In the genomic region with DNA sequence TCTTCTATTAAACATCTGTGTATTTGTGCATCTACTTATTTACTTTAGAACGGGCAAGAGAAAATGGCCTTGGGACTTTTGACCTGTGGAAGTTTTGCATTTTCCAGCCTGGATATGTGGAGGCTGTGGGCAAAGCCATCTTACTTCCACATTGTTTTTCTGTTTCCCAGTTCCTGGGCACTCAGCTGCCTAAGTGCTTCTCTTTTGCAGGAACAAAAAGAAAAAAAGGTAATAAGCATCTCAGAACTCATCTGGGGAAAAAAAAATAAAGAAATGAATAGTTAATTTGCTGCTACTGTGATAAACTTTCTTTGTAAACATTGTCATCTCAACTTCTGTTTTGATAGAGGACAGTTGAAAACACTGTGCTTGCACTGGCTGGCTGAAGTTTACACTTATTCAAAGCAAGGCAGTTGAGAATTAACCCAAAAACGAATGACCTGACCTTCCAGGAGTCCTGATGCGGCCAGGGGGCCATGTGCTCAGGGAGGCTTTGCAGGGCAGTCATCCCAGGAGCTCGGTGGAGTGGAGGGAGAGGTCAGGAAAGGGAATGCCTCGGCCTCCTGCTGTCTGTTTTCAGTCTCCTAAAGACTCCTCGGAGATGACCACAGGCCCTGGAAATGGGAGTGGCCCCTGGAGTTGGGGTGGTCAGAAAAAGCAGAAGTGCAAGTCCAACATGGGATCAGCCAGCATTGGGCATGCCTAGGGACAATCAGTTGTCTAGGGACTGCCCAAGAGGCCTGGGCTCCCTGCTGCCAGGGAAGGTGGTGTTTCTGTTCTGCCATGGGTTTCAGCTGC, we compare ENCODE assay signal across 1 cellular context.
TF ChIP-seq lines count a peak whose summit lies in the region.

No MANE protein-coding gene starts in this region.

TF ChIP-seq in K562, 482 proteins besides CTCF, POLR2A, EP300 and RAD21 (continues in another document):
- TF ChIP-seq NR2C2 (CRISPR knock-in tag; IDR thresholded peaks at IDR 0.05), result no peak
- no peak for TF ChIP-seq NR2C2 (tag; IDR thresholded peaks at IDR 0.05)
- no peak for TF ChIP-seq BRD9 (IDR thresholded peaks at IDR 0.05; ENCODE audit: low read depth, partially characterized antibody)
- peak; percentile 32; the same call in 1 of the 2 replicates for TF ChIP-seq ATF7 (IDR thresholded peaks at IDR 0.05)
- TF ChIP-seq, protein P1, sequence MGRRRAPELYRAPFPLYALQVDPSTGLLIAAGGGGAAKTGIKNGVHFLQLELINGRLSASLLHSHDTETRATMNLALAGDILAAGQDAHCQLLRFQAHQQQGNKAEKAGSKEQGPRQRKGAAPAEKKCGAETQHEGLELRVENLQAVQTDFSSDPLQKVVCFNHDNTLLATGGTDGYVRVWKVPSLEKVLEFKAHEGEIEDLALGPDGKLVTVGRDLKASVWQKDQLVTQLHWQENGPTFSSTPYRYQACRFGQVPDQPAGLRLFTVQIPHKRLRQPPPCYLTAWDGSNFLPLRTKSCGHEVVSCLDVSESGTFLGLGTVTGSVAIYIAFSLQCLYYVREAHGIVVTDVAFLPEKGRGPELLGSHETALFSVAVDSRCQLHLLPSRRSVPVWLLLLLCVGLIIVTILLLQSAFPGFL (CRISPR knock-in tag; IDR thresholded peaks at IDR 0.05), result no peak
- peak; percentile 33; the same call in 1 of the 2 replicates for TF ChIP-seq ZNF263 (CRISPR knock-in tag; IDR thresholded peaks at IDR 0.05; ENCODE audit: borderline replicate concordance)
- no peak for TF ChIP-seq U2AF1 (optimal IDR thresholded peaks at IDR 0.05; ENCODE audit: low read depth, low read length)
- TF ChIP-seq CHD2 (IDR thresholded peaks at IDR 0.05; ENCODE audit: low read depth, low read length), result no peak
- TF ChIP-seq, protein P2, sequence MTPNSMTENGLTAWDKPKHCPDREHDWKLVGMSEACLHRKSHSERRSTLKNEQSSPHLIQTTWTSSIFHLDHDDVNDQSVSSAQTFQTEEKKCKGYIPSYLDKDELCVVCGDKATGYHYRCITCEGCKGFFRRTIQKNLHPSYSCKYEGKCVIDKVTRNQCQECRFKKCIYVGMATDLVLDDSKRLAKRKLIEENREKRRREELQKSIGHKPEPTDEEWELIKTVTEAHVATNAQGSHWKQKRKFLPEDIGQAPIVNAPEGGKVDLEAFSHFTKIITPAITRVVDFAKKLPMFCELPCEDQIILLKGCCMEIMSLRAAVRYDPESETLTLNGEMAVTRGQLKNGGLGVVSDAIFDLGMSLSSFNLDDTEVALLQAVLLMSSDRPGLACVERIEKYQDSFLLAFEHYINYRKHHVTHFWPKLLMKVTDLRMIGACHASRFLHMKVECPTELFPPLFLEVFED (CRISPR knock-in tag; conservative IDR thresholded peaks at IDR 0.05), result no peak
- TF ChIP-seq, protein P3, sequence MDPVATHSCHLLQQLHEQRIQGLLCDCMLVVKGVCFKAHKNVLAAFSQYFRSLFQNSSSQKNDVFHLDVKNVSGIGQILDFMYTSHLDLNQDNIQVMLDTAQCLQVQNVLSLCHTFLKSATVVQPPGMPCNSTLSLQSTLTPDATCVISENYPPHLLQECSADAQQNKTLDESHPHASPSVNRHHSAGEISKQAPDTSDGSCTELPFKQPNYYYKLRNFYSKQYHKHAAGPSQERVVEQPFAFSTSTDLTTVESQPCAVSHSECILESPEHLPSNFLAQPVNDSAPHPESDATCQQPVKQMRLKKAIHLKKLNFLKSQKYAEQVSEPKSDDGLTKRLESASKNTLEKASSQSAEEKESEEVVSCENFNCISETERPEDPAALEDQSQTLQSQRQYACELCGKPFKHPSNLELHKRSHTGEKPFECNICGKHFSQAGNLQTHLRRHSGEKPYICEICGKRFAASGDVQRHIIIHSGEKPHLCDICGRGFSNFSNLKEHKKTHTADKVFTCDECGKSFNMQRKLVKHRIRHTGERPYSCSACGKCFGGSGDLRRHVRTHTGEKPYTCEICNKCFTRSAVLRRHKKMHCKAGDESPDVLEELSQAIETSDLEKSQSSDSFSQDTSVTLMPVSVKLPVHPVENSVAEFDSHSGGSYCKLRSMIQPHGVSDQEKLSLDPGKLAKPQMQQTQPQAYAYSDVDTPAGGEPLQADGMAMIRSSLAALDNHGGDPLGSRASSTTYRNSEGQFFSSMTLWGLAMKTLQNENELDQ (CRISPR knock-in tag; IDR thresholded peaks at IDR 0.05; ENCODE audit: borderline replicate concordance), result no peak
- TF ChIP-seq MCM3 (IDR thresholded peaks at IDR 0.05), result no peak
- TF ChIP-seq L3MBTL2 (IDR thresholded peaks at IDR 0.05), result 0 out of 2 replicates have a peak, but pooled peaks have one; percentile 41
- TF ChIP-seq, protein P4, sequence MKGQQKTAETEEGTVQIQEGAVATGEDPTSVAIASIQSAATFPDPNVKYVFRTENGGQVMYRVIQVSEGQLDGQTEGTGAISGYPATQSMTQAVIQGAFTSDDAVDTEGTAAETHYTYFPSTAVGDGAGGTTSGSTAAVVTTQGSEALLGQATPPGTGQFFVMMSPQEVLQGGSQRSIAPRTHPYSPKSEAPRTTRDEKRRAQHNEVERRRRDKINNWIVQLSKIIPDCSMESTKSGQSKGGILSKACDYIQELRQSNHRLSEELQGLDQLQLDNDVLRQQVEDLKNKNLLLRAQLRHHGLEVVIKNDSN (CRISPR knock-in tag; IDR thresholded peaks at IDR 0.05), result no peak
- TF ChIP-seq RBBP5 (IDR thresholded peaks at IDR 0.05; ENCODE audit: borderline replicate concordance, insufficient read depth, low read length, poor library complexity, severe bottlenecking), result peak; percentile 24
- no peak for TF ChIP-seq OTX1 (CRISPR knock-in tag; IDR thresholded peaks at IDR 0.05)
- TF ChIP-seq BRCA1 (IDR thresholded peaks at IDR 0.05), result no peak
- no peak for TF ChIP-seq BRCA1 (CRISPR knock-in tag; IDR thresholded peaks at IDR 0.05)
- TF ChIP-seq KDM5B (IDR thresholded peaks at IDR 0.05; ENCODE audit: insufficient replicate concordance, low read depth, low read length), result no peak
- no peak for TF ChIP-seq ZNF589 (CRISPR knock-in tag; IDR thresholded peaks at IDR 0.05; ENCODE audit: low read depth)
- TF ChIP-seq, protein P5, sequence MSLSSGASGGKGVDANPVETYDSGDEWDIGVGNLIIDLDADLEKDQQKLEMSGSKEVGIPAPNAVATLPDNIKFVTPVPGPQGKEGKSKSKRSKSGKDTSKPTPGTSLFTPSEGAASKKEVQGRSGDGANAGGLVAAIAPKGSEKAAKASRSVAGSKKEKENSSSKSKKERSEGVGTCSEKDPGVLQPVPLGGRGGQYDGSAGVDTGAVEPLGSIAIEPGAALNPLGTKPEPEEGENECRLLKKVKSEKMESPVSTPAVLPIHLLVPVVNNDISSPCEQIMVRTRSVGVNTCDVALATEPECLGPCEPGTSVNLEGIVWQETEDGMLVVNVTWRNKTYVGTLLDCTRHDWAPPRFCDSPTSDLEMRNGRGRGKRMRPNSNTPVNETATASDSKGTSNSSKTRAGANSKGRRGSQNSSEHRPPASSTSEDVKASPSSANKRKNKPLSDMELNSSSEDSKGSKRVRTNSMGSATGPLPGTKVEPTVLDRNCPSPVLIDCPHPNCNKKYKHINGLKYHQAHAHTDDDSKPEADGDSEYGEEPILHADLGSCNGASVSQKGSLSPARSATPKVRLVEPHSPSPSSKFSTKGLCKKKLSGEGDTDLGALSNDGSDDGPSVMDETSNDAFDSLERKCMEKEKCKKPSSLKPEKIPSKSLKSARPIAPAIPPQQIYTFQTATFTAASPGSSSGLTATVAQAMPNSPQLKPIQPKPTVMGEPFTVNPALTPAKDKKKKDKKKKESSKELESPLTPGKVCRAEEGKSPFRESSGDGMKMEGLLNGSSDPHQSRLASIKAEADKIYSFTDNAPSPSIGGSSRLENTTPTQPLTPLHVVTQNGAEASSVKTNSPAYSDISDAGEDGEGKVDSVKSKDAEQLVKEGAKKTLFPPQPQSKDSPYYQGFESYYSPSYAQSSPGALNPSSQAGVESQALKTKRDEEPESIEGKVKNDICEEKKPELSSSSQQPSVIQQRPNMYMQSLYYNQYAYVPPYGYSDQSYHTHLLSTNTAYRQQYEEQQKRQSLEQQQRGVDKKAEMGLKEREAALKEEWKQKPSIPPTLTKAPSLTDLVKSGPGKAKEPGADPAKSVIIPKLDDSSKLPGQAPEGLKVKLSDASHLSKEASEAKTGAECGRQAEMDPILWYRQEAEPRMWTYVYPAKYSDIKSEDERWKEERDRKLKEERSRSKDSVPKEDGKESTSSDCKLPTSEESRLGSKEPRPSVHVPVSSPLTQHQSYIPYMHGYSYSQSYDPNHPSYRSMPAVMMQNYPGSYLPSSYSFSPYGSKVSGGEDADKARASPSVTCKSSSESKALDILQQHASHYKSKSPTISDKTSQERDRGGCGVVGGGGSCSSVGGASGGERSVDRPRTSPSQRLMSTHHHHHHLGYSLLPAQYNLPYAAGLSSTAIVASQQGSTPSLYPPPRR (CRISPR knock-in tag; IDR thresholded peaks at IDR 0.05; ENCODE audit: borderline replicate concordance), result no peak
- no peak for TF ChIP-seq SREBF1 (IDR thresholded peaks at IDR 0.05; ENCODE audit: borderline replicate concordance, low read depth, low read length)
- TF ChIP-seq, protein P6, sequence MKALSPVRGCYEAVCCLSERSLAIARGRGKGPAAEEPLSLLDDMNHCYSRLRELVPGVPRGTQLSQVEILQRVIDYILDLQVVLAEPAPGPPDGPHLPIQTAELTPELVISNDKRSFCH (CRISPR knock-in tag; IDR thresholded peaks at IDR 0.05), result no peak
- TF ChIP-seq, protein P6 (tag; IDR thresholded peaks at IDR 0.05), result 0 out of 2 replicates have a peak, but pooled peaks have one; percentile 42
- TF ChIP-seq, protein P7, sequence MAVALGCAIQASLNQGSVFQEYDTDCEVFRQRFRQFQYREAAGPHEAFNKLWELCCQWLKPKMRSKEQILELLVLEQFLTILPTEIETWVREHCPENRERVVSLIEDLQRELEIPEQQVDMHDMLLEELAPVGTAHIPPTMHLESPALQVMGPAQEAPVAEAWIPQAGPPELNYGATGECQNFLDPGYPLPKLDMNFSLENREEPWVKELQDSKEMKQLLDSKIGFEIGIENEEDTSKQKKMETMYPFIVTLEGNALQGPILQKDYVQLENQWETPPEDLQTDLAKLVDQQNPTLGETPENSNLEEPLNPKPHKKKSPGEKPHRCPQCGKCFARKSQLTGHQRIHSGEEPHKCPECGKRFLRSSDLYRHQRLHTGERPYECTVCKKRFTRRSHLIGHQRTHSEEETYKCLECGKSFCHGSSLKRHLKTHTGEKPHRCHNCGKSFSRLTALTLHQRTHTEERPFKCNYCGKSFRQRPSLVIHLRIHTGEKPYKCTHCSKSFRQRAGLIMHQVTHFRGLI (CRISPR knock-in tag; IDR thresholded peaks at IDR 0.05), result peak; percentile 19; the same call in 1 of the 2 replicates
- peak in 1 of 2 experiments; percentile 23; a peak in 1 of 4 replicates for TF ChIP-seq FOXK2 (conservative IDR thresholded peaks at IDR 0.05 in 1 of 2, IDR thresholded peaks at IDR 0.05 in 1 of 2; ENCODE audit: low read depth in 2 of 2)
- TF ChIP-seq POLR3G (IDR thresholded peaks at IDR 0.05; ENCODE audit: extremely low read depth, insufficient read length, insufficient replicate concordance), result no peak
- TF ChIP-seq, protein P8, sequence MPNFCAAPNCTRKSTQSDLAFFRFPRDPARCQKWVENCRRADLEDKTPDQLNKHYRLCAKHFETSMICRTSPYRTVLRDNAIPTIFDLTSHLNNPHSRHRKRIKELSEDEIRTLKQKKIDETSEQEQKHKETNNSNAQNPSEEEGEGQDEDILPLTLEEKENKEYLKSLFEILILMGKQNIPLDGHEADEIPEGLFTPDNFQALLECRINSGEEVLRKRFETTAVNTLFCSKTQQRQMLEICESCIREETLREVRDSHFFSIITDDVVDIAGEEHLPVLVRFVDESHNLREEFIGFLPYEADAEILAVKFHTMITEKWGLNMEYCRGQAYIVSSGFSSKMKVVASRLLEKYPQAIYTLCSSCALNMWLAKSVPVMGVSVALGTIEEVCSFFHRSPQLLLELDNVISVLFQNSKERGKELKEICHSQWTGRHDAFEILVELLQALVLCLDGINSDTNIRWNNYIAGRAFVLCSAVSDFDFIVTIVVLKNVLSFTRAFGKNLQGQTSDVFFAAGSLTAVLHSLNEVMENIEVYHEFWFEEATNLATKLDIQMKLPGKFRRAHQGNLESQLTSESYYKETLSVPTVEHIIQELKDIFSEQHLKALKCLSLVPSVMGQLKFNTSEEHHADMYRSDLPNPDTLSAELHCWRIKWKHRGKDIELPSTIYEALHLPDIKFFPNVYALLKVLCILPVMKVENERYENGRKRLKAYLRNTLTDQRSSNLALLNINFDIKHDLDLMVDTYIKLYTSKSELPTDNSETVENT (CRISPR knock-in tag; IDR thresholded peaks at IDR 0.05), result no peak
- TF ChIP-seq ZNF766 (CRISPR knock-in tag; conservative IDR thresholded peaks at IDR 0.05), result peak; percentile 53; the same call in 1 of the 2 replicates
- TF ChIP-seq, protein P9, sequence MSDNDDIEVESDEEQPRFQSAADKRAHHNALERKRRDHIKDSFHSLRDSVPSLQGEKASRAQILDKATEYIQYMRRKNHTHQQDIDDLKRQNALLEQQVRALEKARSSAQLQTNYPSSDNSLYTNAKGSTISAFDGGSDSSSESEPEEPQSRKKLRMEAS (CRISPR knock-in tag; IDR thresholded peaks at IDR 0.05), result peak; percentile 16; the same call in 1 of the 2 replicates
- no peak for TF ChIP-seq KAT7 (CRISPR knock-in tag; IDR thresholded peaks at IDR 0.05; ENCODE audit: borderline replicate concordance)
- peak; percentile 100 for TF ChIP-seq SPI1 (IDR thresholded peaks at IDR 0.05; ENCODE audit: borderline replicate concordance, low read depth, low read length)
- no peak for TF ChIP-seq PURB (CRISPR knock-in tag; IDR thresholded peaks at IDR 0.05; ENCODE audit: low read depth)
- TF ChIP-seq, protein P10, sequence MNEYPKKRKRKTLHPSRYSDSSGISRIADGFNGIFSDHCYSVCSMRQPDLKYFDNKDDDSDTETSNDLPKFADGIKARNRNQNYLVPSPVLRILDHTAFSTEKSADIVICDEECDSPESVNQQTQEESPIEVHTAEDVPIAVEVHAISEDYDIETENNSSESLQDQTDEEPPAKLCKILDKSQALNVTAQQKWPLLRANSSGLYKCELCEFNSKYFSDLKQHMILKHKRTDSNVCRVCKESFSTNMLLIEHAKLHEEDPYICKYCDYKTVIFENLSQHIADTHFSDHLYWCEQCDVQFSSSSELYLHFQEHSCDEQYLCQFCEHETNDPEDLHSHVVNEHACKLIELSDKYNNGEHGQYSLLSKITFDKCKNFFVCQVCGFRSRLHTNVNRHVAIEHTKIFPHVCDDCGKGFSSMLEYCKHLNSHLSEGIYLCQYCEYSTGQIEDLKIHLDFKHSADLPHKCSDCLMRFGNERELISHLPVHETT (CRISPR knock-in tag; conservative IDR thresholded peaks at IDR 0.05 in 1 of 2, IDR thresholded peaks at IDR 0.05 in 1 of 2), result no peak
- TF ChIP-seq ZBTB17 (CRISPR knock-in tag; IDR thresholded peaks at IDR 0.05), result peak; percentile 82
- no peak for TF ChIP-seq ZNF408 (CRISPR knock-in tag; IDR thresholded peaks at IDR 0.05; ENCODE audit: low read depth)
- no peak for TF ChIP-seq DNMT1 (IDR thresholded peaks at IDR 0.05)
- TF ChIP-seq MAFG (tag; conservative IDR thresholded peaks at IDR 0.05), result no peak
- TF ChIP-seq PHF8 (IDR thresholded peaks at IDR 0.05; ENCODE audit: borderline replicate concordance, low read length), result peak; percentile 24; the same call in 1 of the 2 replicates
- TF ChIP-seq, protein P11, sequence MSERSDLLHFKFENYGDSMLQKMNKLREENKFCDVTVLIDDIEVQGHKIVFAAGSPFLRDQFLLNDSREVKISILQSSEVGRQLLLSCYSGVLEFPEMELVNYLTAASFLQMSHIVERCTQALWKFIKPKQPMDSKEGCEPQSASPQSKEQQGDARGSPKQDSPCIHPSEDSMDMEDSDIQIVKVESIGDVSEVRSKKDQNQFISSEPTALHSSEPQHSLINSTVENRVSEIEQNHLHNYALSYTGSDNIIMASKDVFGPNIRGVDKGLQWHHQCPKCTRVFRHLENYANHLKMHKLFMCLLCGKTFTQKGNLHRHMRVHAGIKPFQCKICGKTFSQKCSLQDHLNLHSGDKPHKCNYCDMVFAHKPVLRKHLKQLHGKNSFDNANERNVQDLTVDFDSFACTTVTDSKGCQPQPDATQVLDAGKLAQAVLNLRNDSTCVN (CRISPR knock-in tag; IDR thresholded peaks at IDR 0.05), result no peak
- no peak for TF ChIP-seq CBFA2T2 (conservative IDR thresholded peaks at IDR 0.05)
- peak; percentile 65 for TF ChIP-seq ZFX (CRISPR knock-in tag; IDR thresholded peaks at IDR 0.05)
